Comparison of ENCODE assay signal across 15 cellular contexts in the genomic region with DNA sequence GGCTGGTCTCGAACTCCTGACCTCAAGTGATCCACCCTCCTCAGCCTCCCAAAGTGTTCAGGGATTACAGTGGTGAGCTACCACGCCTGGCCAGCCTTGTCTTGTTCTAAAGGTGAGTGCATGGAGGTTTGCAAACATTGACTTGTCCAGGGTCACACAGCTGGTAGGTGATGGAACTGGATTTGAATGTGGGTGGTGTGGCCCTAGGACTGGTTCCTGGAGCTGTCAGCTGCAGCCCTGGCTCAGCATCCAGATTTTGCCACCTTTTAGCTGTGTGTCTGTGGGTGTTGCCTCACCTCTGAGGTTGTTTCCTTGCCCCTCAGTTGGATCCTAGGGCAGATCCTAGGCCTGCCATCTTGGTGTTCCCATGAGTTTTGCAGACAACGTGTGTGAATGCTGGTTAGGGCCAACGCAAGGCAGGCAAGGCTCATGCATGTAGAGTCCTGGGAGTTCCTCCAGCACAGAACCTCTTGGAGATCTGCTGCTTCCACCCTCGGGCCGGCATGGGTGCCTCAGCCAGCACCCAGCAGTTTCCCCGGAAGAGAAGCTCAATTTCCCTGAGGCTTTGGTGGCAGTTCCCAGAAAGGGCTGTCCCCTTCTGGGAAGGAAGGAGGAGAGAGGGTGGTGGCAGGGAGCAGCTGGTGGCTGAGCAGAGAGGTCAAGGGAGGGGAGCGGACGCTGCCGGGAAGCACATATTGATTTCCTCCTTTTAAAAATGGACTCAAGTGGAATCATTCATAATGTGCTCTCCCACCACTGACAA.
A peak's percentile ranks its signal among the peaks of the same experiment; 100 is the strongest.
DNase-seq lines count a peak whose midpoint lies in the region; ATAC-seq and TF ChIP-seq lines count a peak whose summit lies in the region.
"Had no signal": no experiment of that assay in that cellular context is flagged by ENCODE, and none has a peak within 500 bp of the region (broad histone marks: within the 10 kb centered on the region; RNA-seq: fewer than 3 reads in every experiment).

No MANE protein-coding gene starts in this region.

- H3K36me3 ChIP-seq in BLaER1 treated with 17β-estradiol and CSF1 and Interleukin-3, amounts not matched to agents 10 nM and 100 nM = peaks cover 0 to 34% (median 0%) of the 10 kb centered on the region in 11 experiments; a peak in 5 of 22 replicates
- H3K36me3 ChIP-seq in osteoblast (ENCODE audit: insufficient read depth, low read length) (no peaks in the 10 kb centered on the region), mucosa of descending colon (ENCODE audit: low read depth) (no peaks in the 10 kb centered on the region)

- no peak overlapping the region for H3K4me3 Mint-ChIP-seq in endothelial cell (ENCODE audit: unreplicated experiment)
- H3K4me3 Mint-ChIP-seq: T-helper 1 cell treated with Interleukin-12 subunit alpha and Interleukin-12 subunit beta and Interleukin-4 antibody, amounts not matched to agents 30 μg/mL and 1 μg/mL, for 36 hours had no signal

- H4K20me1 ChIP-seq in BLaER1 treated with 17β-estradiol and CSF1 and Interleukin-3, amounts not matched to agents 10 nM and 100 nM = peaks cover 0 to 31% (median 0%) of the 10 kb centered on the region in 11 experiments; a peak in 3 of 22 replicates
- H4K20me1 ChIP-seq in osteoblast (ENCODE audit: insufficient read depth, low read length) = no peaks in the 10 kb centered on the region

- no peak overlapping the region for H3K27ac ChIP-seq in BLaER1 treated with 17β-estradiol and CSF1 and Interleukin-3, amounts not matched to agents 10 nM and 100 nM
- H3K27ac ChIP-seq in osteoblast (ENCODE audit: low read depth, low read length) = no peak overlapping the region

- H3K9me3 ChIP-seq in BLaER1 treated with 17β-estradiol and CSF1 and Interleukin-3, amounts not matched to agents 10 nM and 100 nM (replicated peaks in 1 of 11) = no peaks in the 10 kb centered on the region
- no peaks in the 10 kb centered on the region for H3K9me3 ChIP-seq in osteoblast (ENCODE audit: low read depth, low read length)
- H3K9me3 ChIP-seq in mucosa of descending colon = no peaks in the 10 kb centered on the region

- H3K27me3 ChIP-seq in BLaER1 treated with 17β-estradiol and CSF1 and Interleukin-3, amounts not matched to agents 10 nM and 100 nM = no peaks in the 10 kb centered on the region
- H3K27me3 ChIP-seq in osteoblast (ENCODE audit: insufficient read depth, low read length) = no peaks in the 10 kb centered on the region

- intact Hi-C loops in mucosa of descending colon (cut with DNase I, micrococcal nuclease) = no loop called here

- H3K79me2 ChIP-seq in osteoblast (ENCODE audit: insufficient read depth, low read length) = no peaks in the 10 kb centered on the region

- DNase-seq in NCI-H2227 treated with DMSO at 0.1 percent for 48 hours (lab: John Stamatoyannopoulos, UW) (peak; percentile 41), endothelial cell (ENCODE audit: low spot score) (peak; percentile 2), osteoblast (ENCODE audit: insufficient read length, low spot score, missing footprints) (peak; percentile 48), HCEC 1CT (no peak), mucosa of descending colon (no peak), OCI-M2 (lab: John Stamatoyannopoulos, UW; ENCODE audit: unreplicated experiment) (no peak)
- DNase-seq: activated CD4-positive, CD25-positive, alpha-beta regulatory T cell; activated naive CD4-positive, alpha-beta T cell treated with Interleukin-2 at 50 U/mL for 16 hours; mammary epithelial cell; NCI-H1930; NCI-H510A; SIG-M5 had no signal

- H3K27ac Mint-ChIP-seq in endothelial cell (ENCODE audit: unreplicated experiment) = no peak overlapping the region
- H3K27ac Mint-ChIP-seq: T-helper 1 cell treated with Interleukin-12 subunit alpha and Interleukin-12 subunit beta and Interleukin-4 antibody, amounts not matched to agents 30 μg/mL and 1 μg/mL, for 36 hours had no signal

- ATAC-seq in GM21723 (IDR thresholded peaks at IDR 0.05; ENCODE audit: unreplicated experiment) (no peak), mucosa of descending colon (no peak)

- peak overlapping the region in 10 of 11 experiments; percentile 20 to 100 (median 92); a peak in 18 of 22 replicates for H3K4me2 ChIP-seq in BLaER1 treated with 17β-estradiol and CSF1 and Interleukin-3, amounts not matched to agents 10 nM and 100 nM
- H3K4me2 ChIP-seq in osteoblast (ENCODE audit: insufficient read depth, low read length) = no peak overlapping the region

- TF ChIP-seq CTCF in endothelial cell (IDR thresholded peaks at IDR 0.05; ENCODE audit: unreplicated experiment) (no peak), osteoblast (IDR thresholded peaks at IDR 0.05; ENCODE audit: extremely low read depth, low read depth, low read length) (no peak), mucosa of descending colon (IDR thresholded peaks at IDR 0.05) (no peak)

- H3K4me1 ChIP-seq in BLaER1 treated with 17β-estradiol and CSF1 and Interleukin-3, amounts not matched to agents 10 nM and 100 nM = peaks cover 59 to 75% (median 62%) of the 10 kb centered on the region in 10 experiments
- H3K4me1 ChIP-seq in osteoblast (ENCODE audit: insufficient read depth, low read length) (no peaks in the 10 kb centered on the region), mucosa of descending colon (ENCODE audit: low read depth) (peaks cover 12% of the 10 kb centered on the region)

- H3K9ac ChIP-seq in BLaER1 treated with 17β-estradiol and CSF1 and Interleukin-3, amounts not matched to agents 10 nM and 100 nM = 0 out of 22 replicates have a peak overlapping the region, but pooled peaks of 1 of the 11 experiments have one; percentile 21

- peaks cover 11% of the 10 kb centered on the region for H3K27me3 Mint-ChIP-seq in endothelial cell (ENCODE audit: unreplicated experiment)

- no peak overlapping the region for H3K4me3 ChIP-seq in BLaER1 treated with 17β-estradiol and CSF1 and Interleukin-3, amounts not matched to agents 10 nM and 100 nM
- H3K4me3 ChIP-seq in osteoblast (ENCODE audit: insufficient read depth, low read length) (no peak overlapping the region), mucosa of descending colon (no peak overlapping the region)

- H3K4me1 Mint-ChIP-seq in endothelial cell (ENCODE audit: unreplicated experiment) = peaks cover 13% of the 10 kb centered on the region

- H2AFZ ChIP-seq in osteoblast (ENCODE audit: low read length) = no peak overlapping the region

- H3K9me3 Mint-ChIP-seq in endothelial cell (ENCODE audit: unreplicated experiment) = no peaks in the 10 kb centered on the region
- H3K9me3 Mint-ChIP-seq: T-helper 1 cell treated with Interleukin-12 subunit alpha and Interleukin-12 subunit beta and Interleukin-4 antibody, amounts not matched to agents 30 μg/mL and 1 μg/mL, for 36 hours had no signal

- H3K36me3 Mint-ChIP-seq in endothelial cell (ENCODE audit: low read depth, unreplicated experiment) = peaks cover 4% of the 10 kb centered on the region

Comparison
In these comparisons a context has a peak if more than half of its experiments do, and no peak if none do; other contexts are left out.
1. DNase-seq: peak in NCI-H2227 treated with DMSO at 0.1 percent for 48 hours (single experiment), endothelial cell (single experiment) and osteoblast (single experiment); none in HCEC 1CT (single experiment), mucosa of descending colon (0 of 3) and OCI-M2 (single experiment).